In the genomic region with DNA sequence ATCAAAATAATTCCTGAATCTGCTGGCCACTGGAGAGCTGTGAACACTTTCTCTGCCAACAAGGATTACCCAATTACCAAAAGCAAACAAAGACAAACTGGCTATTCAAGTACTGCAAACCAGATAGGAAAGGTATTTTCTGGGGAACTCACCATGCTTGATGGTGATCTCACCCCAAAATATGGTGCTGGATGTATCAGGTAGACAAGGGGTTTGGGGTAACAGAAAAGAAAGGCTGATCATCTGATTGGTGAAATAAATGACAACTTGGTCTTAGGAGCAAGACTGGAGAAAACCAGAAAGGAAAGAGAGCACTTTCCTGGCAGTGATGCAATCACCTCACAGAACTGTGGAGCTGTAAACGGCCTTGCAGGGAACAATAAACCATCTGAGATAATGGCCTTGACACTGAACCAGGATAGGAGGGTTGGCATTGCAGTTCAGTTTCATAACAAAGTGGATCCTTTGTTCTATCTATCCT, we compare ENCODE assay signal across 10 cellular contexts. TPM values are rescaled to one million over a fixed set of nuclear protein-coding genes. Genes with fewer than 3 reads are reported as not detected.
DNase-seq lines count a peak whose midpoint lies in the region; ATAC-seq and TF ChIP-seq lines count a peak whose summit lies in the region.
"Had no signal": no experiment of that assay in that cellular context is flagged by ENCODE, and none has a peak within 500 bp of the region (broad histone marks: within the 10 kb centered on the region; RNA-seq: fewer than 3 reads in every experiment).

No MANE protein-coding gene starts in this region.

- peak; percentile 51 for ATAC-seq in PC-3
- ATAC-seq in gastroesophageal sphincter: peak; percentile 73
- no peak for ATAC-seq in stimulated activated naive CD8-positive, alpha-beta T cell treated with anti-CD3 and anti-CD28 coated beads, Interleukin-15, amount 100 ng/mL, for 72 hours
- ATAC-seq in GM21381 (IDR thresholded peaks at IDR 0.05; ENCODE audit: unreplicated experiment): no peak
- ATAC-seq: naive thymus-derived CD8-positive, alpha-beta T cell had no signal

- no peaks in the 10 kb centered on the region for H3K27me3 ChIP-seq in PC-3 (ENCODE audit: low read length)
- no peaks in the 10 kb centered on the region for H3K27me3 ChIP-seq in gastroesophageal sphincter
- no peaks in the 10 kb centered on the region for H3K27me3 ChIP-seq in spleen (replicated peaks in 1 of 7)
- H3K27me3 ChIP-seq in CD8-positive, alpha-beta memory T cell (ENCODE audit: insufficient read depth, low read length, poor library complexity, severe bottlenecking): no peaks in the 10 kb centered on the region

- WGBS in gastroesophageal sphincter (ENCODE audit: low coverage in 1 of 2), 2 donors: 8% methylated on average over 1 of the region's 1 CpG; no CpG with 5 or more reads in 1 of the 2 donors
- WGBS in spleen, 5 donors: 27 to 59% (median 46%) methylated on average over 1 of the region's 1 CpG

- H3K27ac Mint-ChIP-seq in CD8-positive, alpha-beta memory T cell: peak overlapping the region in 4 of 8 donors; percentile 12 to 46 (median 24)
- peak overlapping the region in 1 of 2 donors; percentile 19 for H3K27ac Mint-ChIP-seq in stimulated activated naive CD8-positive, alpha-beta T cell treated with anti-CD3 and anti-CD28 coated beads, Interleukin-15, amount 100 ng/mL, for 72 hours

- no peak for TF ChIP-seq POLR2A in gastroesophageal sphincter (IDR thresholded peaks at IDR 0.05)
- TF ChIP-seq POLR2A in spleen (IDR thresholded peaks at IDR 0.05): no peak

- H3F3A ChIP-seq in PC-3 (ENCODE audit: low read length, unreplicated experiment): peaks cover 8% of the 10 kb centered on the region

- no peaks in the 10 kb centered on the region for H3K9me3 Mint-ChIP-seq in CD8-positive, alpha-beta memory T cell
- no peaks in the 10 kb centered on the region for H3K9me3 Mint-ChIP-seq in stimulated activated naive CD8-positive, alpha-beta T cell treated with anti-CD3 and anti-CD28 coated beads, Interleukin-15, amount 100 ng/mL, for 72 hours
- H3K9me3 Mint-ChIP-seq: naive thymus-derived CD8-positive, alpha-beta T cell had no signal

- POLR2A ChIA-PET in PC-3 (lab: Charles Lee; ENCODE audit: unreplicated experiment): interaction anchor here (0.7 kb wide), 1 partner anchor 134 kb away, joined by 5 read pairs; no protein-coding TSS in a partner anchor
- POLR2A ChIA-PET in CD8-positive, alpha-beta memory T cell (lab: Charles Lee): no interaction called here

- TF ChIP-seq CTCF in PC-3 (conservative IDR thresholded peaks at IDR 0.05; ENCODE audit: low read depth, low read length) (no peak), gastroesophageal sphincter (IDR thresholded peaks at IDR 0.05) (no peak), spleen (IDR thresholded peaks at IDR 0.05 in 8 of 11, conservative IDR thresholded peaks at IDR 0.05 in 3 of 11) (no peak)

- H3K4me1 Mint-ChIP-seq in CD8-positive, alpha-beta memory T cell: peaks cover 0 to under 1% (median 0%) of the 10 kb centered on the region in 3 donors
- H3K4me1 Mint-ChIP-seq in stimulated activated naive CD8-positive, alpha-beta T cell treated with anti-CD3 and anti-CD28 coated beads, Interleukin-15, amount 100 ng/mL, for 72 hours: peaks cover 1% of the 10 kb centered on the region

- DNase-seq in HT-29 (ENCODE audit: low spot score) (peak; percentile 81), PC-3 (peak; percentile 72), spleen (no peak), KG1 (lab: John Stamatoyannopoulos, UW) (no peak)
- no peak for DNase-seq in CD8-positive, alpha-beta memory T cell
- DNase-seq in stimulated activated naive CD8-positive, alpha-beta T cell treated with anti-CD3 and anti-CD28 coated beads, Interleukin-15, amount 100 ng/mL, for 72 hours: no peak
- DNase-seq: naive thymus-derived CD8-positive, alpha-beta T cell had no signal

- H3K4me3 Mint-ChIP-seq in CD8-positive, alpha-beta memory T cell: no peak overlapping the region
- no peak overlapping the region for H3K4me3 Mint-ChIP-seq in stimulated activated naive CD8-positive, alpha-beta T cell treated with anti-CD3 and anti-CD28 coated beads, Interleukin-15, amount 100 ng/mL, for 72 hours
- H3K4me3 Mint-ChIP-seq: naive thymus-derived CD8-positive, alpha-beta T cell had no signal

- H4K20me1 ChIP-seq in PC-3 (ENCODE audit: low read length): no peaks in the 10 kb centered on the region

- no peak overlapping the region for H2AFZ ChIP-seq in PC-3 (ENCODE audit: low read length)

- H3K9me3 ChIP-seq in PC-3 (ENCODE audit: low read length): no peaks in the 10 kb centered on the region
- no peaks in the 10 kb centered on the region for H3K9me3 ChIP-seq in gastroesophageal sphincter
- no peaks in the 10 kb centered on the region for H3K9me3 ChIP-seq in spleen
- H3K9me3 ChIP-seq in CD8-positive, alpha-beta memory T cell (ENCODE audit: low read length): no peaks in the 10 kb centered on the region

- peaks cover 0 to 73% (median 26%) of the 10 kb centered on the region in 3 donors for H3K36me3 Mint-ChIP-seq in CD8-positive, alpha-beta memory T cell

- H3K36me3 ChIP-seq in PC-3 (ENCODE audit: low read depth, low read length) (peaks cover 44% of the 10 kb centered on the region), gastroesophageal sphincter (peaks cover 0 to 100% of the 10 kb centered on the region in 2 donors), spleen (peaks cover 21 to 100% (median 71%) of the 10 kb centered on the region in 6 donors)
- peaks cover 21% of the 10 kb centered on the region for H3K36me3 ChIP-seq in CD8-positive, alpha-beta memory T cell (ENCODE audit: insufficient read depth, low read length)

- H3K9ac ChIP-seq in PC-3 (ENCODE audit: low read length): no peak overlapping the region

- CTCF ChIA-PET in PC-3 (lab: Charles Lee): no interaction called here
- CTCF ChIA-PET in CD8-positive, alpha-beta memory T cell (lab: Charles Lee): no interaction called here

- no peaks in the 10 kb centered on the region for H3K27me3 Mint-ChIP-seq in CD8-positive, alpha-beta memory T cell
- no peaks in the 10 kb centered on the region for H3K27me3 Mint-ChIP-seq in stimulated activated naive CD8-positive, alpha-beta T cell treated with anti-CD3 and anti-CD28 coated beads, Interleukin-15, amount 100 ng/mL, for 72 hours
- H3K27me3 Mint-ChIP-seq: naive thymus-derived CD8-positive, alpha-beta T cell had no signal

- H3K9me2 ChIP-seq in PC-3 (replicated peaks; ENCODE audit: low read length): no peaks in the 10 kb centered on the region

- no peak for TF ChIP-seq EP300 in gastroesophageal sphincter (IDR thresholded peaks at IDR 0.05)

- peak overlapping the region; percentile 51 for H3K4me2 ChIP-seq in PC-3 (ENCODE audit: low read length)

- H3K27ac ChIP-seq in PC-3 (ENCODE audit: low read length) (peak overlapping the region; percentile 47), gastroesophageal sphincter (peak overlapping the region in 2 of 4 donors; percentile 37 to 49), spleen (peak overlapping the region; percentile 24 to 72 (median 62))
- H3K27ac ChIP-seq in CD8-positive, alpha-beta memory T cell (ENCODE audit: low read depth, low read length): no peak overlapping the region

- BruUV-seq in PC-3 (replicated peaks; lab: Mats Ljungman, UMichigan): no TSS peak

- intact Hi-C loops in PC-3 (cut with micrococcal nuclease): no loop called here
- intact Hi-C loops in spleen (cut with DNase I; ENCODE audit: low total_unique reads): no loop called here

- H3K4me3 ChIP-seq in PC-3 (ENCODE audit: low read length) (no peak overlapping the region), gastroesophageal sphincter (no peak overlapping the region), spleen (no peak overlapping the region)
- no peak overlapping the region for H3K4me3 ChIP-seq in CD8-positive, alpha-beta memory T cell (ENCODE audit: low read length)

- H3K79me2 ChIP-seq in PC-3 (ENCODE audit: low read length): no peaks in the 10 kb centered on the region

- H3K4me1 ChIP-seq in PC-3 (ENCODE audit: insufficient read depth, low read length): peaks cover 19% of the 10 kb centered on the region
- peaks cover 0 to 14% (median 5%) of the 10 kb centered on the region in 3 donors for H3K4me1 ChIP-seq in gastroesophageal sphincter
- peaks cover 0 to 14% (median 2%) of the 10 kb centered on the region in 6 donors for H3K4me1 ChIP-seq in spleen
- no peaks in the 10 kb centered on the region for H3K4me1 ChIP-seq in CD8-positive, alpha-beta memory T cell (ENCODE audit: insufficient read depth, low read length)

RNA-seq across cellular contexts. Expression of gene NPFF, which starts 31.0 kb away (rescaled TPM):
- total RNA-seq in HT-29 (2014; rRNA removed; shearing (Covaris generic)): not detected in 2 replicates
- total RNA-seq in PC-3 (2014; rRNA removed) (not detected in 2 replicates), gastroesophageal sphincter (not detected), spleen (not detected)
- 1 to 10 TPM in 2 of 3 donors, under 1 TPM in 1; 0.49 to 2.0 (median 1.3) TPM for polyA plus RNA-seq in spleen
- not detected for total RNA-seq in CD8-positive, alpha-beta memory T cell
- polyA plus RNA-seq in CD8-positive, alpha-beta memory T cell: not detected
- total RNA-seq: naive thymus-derived CD8-positive, alpha-beta T cell; subcutaneous adipose tissue had no signal
- polyA plus RNA-seq: naive thymus-derived CD8-positive, alpha-beta T cell had no signal

RNA-seq across cellular contexts. Expression of gene TARBP2, which starts 37.2 kb away (rescaled TPM):
- total RNA-seq in HT-29 (2014; rRNA removed; shearing (Covaris generic)): 68.9 and 89.2 TPM in 2 replicates
- total RNA-seq in PC-3 (2014; rRNA removed) (82.0 and 98.9 TPM in 2 replicates), gastroesophageal sphincter (10 to 100 TPM; 12.1 to 19.6 (median 17.4) TPM), spleen (10 to 100 TPM; 25.9 to 43.7 (median 31.8) TPM)
- polyA plus RNA-seq in spleen: 10 to 100 TPM; 29.0 to 57.1 (median 42.7) TPM
- 10 to 100 TPM; 62.1 to 65.1 TPM for total RNA-seq in CD8-positive, alpha-beta memory T cell
- polyA plus RNA-seq in CD8-positive, alpha-beta memory T cell: 26.3 TPM

RNA-seq across cellular contexts. Expression of gene MAP3K12, which starts 39.0 kb away (rescaled TPM):
- 0.84 and 3.2 TPM in 2 replicates for total RNA-seq in HT-29 (2014; rRNA removed; shearing (Covaris generic))
- total RNA-seq in PC-3 (2014; rRNA removed) (8.5 and 9.6 TPM in 2 replicates), gastroesophageal sphincter (10 to 100 TPM; 14.8 to 41.9 (median 20.3) TPM), spleen (10 to 100 TPM; 13.6 to 27.4 (median 20.8) TPM)
- 10 to 100 TPM in 2 of 3 donors, 1 to 10 TPM in 1; 8.0 to 13.7 (median 10.9) TPM for polyA plus RNA-seq in spleen
- 10 to 100 TPM; 11.9 TPM for total RNA-seq in CD8-positive, alpha-beta memory T cell
- polyA plus RNA-seq in CD8-positive, alpha-beta memory T cell: 6.9 TPM

Comparison
In these comparisons a context has a peak if more than half of its experiments do, and no peak if none do; other contexts are left out.
1. DNase-seq: peak in HT-29 (single experiment) and PC-3 (single experiment); none in spleen (single experiment), KG1 (single experiment), CD8-positive, alpha-beta memory T cell (0 of 5) and stimulated activated naive CD8-positive, alpha-beta T cell treated with anti-CD3 and anti-CD28 coated beads, Interleukin-15, amount 100 ng/mL, for 72 hours (0 of 2).
2. ATAC-seq: peak in PC-3 (single experiment) and gastroesophageal sphincter (single experiment); none in stimulated activated naive CD8-positive, alpha-beta T cell treated with anti-CD3 and anti-CD28 coated beads, Interleukin-15, amount 100 ng/mL, for 72 hours (single experiment) and GM21381 (single experiment).